ENCODE assay signal across 10 cellular contexts in genomic region chr10:28940158-28940888, GRCh38.
A peak's percentile ranks its signal among the peaks of the same experiment; 100 is the strongest.
DNase-seq lines count a peak whose midpoint lies in the region; ATAC-seq, FAIRE-seq and TF ChIP-seq lines count a peak whose summit lies in the region.
"Had no signal": no experiment of that assay in that cellular context is flagged by ENCODE, and none has a peak within 500 bp of the region (broad histone marks: within the 10 kb centered on the region; RNA-seq: fewer than 3 reads in every experiment).

No MANE protein-coding gene starts in this region.

- peaks cover 0 to 17% of the 10 kb centered on the region in 2 donors for H3K4me1 ChIP-seq in thoracic aorta (ENCODE audit: control insufficient read depth in 1 of 2, low read depth in 2 of 2)

- DNase-seq in NCI-H510A treated with DMSO at 0.1 percent for 48 hours (lab: John Stamatoyannopoulos, UW) (peak; percentile 79), NCI-H510A (lab: John Stamatoyannopoulos, UW) (no peak), NCI-H774 (lab: John Stamatoyannopoulos, UW) (peak; percentile 60), thoracic aorta (ENCODE audit: low spot score) (no peak), frontal cortex (ENCODE audit: low spot score in 2 of 2) (no peak), GM10266 (ENCODE audit: extremely low spot score) (no peak)
- DNase-seq: activated naive CD8-positive, alpha-beta T cell treated with anti-CD3 and anti-CD28 coated beads, Interleukin-2, amount 10 ng/mL, durations not matched to agents 7 days and 5 days; dorsolateral prefrontal cortex had no signal

- no peaks in the 10 kb centered on the region for H3K27me3 ChIP-seq in thoracic aorta (replicated peaks; ENCODE audit: insufficient read depth)

- FAIRE-seq in frontal cortex (lab: Jason Lieb, UNC) = no peak

- no peak for ATAC-seq in thoracic aorta (ENCODE audit: insufficient number of reproducible peaks, low FRiP score, low read depth)
- ATAC-seq in HG03025 (IDR thresholded peaks at IDR 0.05; ENCODE audit: low FRiP score, unreplicated experiment) = no peak

- no peak overlapping the region for H3K27ac ChIP-seq in thoracic aorta
- H3K27ac ChIP-seq: dorsolateral prefrontal cortex had no signal

- H3K36me3 ChIP-seq in thoracic aorta = no peaks in the 10 kb centered on the region

- 0 out of 2 replicates have a peak overlapping the region, but pooled peaks have one; percentile 32 for H3K4me3 ChIP-seq in iPS-18c (ENCODE audit: insufficient read depth, low read depth, low read length)
- H3K4me3 ChIP-seq in thoracic aorta = peak overlapping the region; percentile 41

- TF ChIP-seq CTCF in thoracic aorta (IDR thresholded peaks at IDR 0.05) (no peak), GM10266 (IDR thresholded peaks at IDR 0.05; ENCODE audit: control insufficient read depth, insufficient read depth, low read depth, missing control alignments) (no peak)

- H3K9me3 ChIP-seq in iPS-18c (ENCODE audit: control insufficient read depth, insufficient read depth, low read length) (no peaks in the 10 kb centered on the region), thoracic aorta (no peaks in the 10 kb centered on the region)

Comparison
In these comparisons a context has a peak if more than half of its experiments do, and no peak if none do; other contexts are left out.
1. DNase-seq: peak in NCI-H510A treated with DMSO at 0.1 percent for 48 hours (single experiment) and NCI-H774 (single experiment); none in NCI-H510A (single experiment), thoracic aorta (single experiment), frontal cortex (0 of 2) and GM10266 (single experiment).